ENCODE assay signal across 1 cellular context in the genomic region with DNA sequence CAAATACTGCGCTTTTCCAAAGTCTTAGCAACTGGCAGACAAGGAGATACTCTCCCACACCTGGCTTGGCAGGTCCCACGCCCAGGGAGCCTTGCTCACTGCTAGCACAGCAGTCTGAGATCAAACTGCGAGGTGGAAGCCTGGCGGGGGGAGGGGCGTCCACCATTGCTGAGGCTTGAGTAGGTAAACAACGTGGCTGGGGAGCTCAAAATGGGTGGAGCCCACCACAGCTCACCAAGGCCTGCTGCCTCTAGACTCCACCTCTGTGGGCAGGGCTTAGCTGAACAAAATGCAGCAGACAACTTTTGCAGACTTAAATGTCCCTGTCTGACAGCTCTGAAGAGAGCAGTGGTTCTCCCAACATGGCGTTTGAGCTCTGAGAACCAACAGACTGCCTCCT.
TF ChIP-seq lines count a peak whose summit lies in the region.

No MANE protein-coding gene starts in this region.

TF ChIP-seq in HepG2, 621 proteins besides CTCF, POLR2A, EP300 and RAD21 (continued from another document and continues in another):
- TF ChIP-seq ZNF800 (CRISPR knock-in tag; IDR thresholded peaks at IDR 0.05) (no peak), RFXAP (CRISPR knock-in tag; IDR thresholded peaks at IDR 0.05; ENCODE audit: borderline replicate concordance) (0 out of 2 replicates have a peak, but pooled peaks have one; percentile 32), SNAPC2 (CRISPR knock-in tag; IDR thresholded peaks at IDR 0.05) (no peak), HMG20A (CRISPR knock-in tag; IDR thresholded peaks at IDR 0.05; ENCODE audit: borderline replicate concordance) (0 out of 2 replicates have a peak, but pooled peaks have one; percentile 25), ZNF737 (CRISPR knock-in tag; IDR thresholded peaks at IDR 0.05; ENCODE audit: borderline replicate concordance) (no peak), ZNF720 (CRISPR knock-in tag; IDR thresholded peaks at IDR 0.05) (no peak), KLF13 (CRISPR knock-in tag; IDR thresholded peaks at IDR 0.05) (no peak), MXD1 (CRISPR knock-in tag; IDR thresholded peaks at IDR 0.05) (0 out of 2 replicates have a peak, but pooled peaks have one; percentile 54), TSC22D2 (CRISPR knock-in tag; IDR thresholded peaks at IDR 0.05; ENCODE audit: borderline replicate concordance) (peak; percentile 72; the same call in 1 of the 2 replicates), AKNA (CRISPR knock-in tag; IDR thresholded peaks at IDR 0.05; ENCODE audit: borderline replicate concordance) (no peak), PBX2 (CRISPR knock-in tag; IDR thresholded peaks at IDR 0.05) (no peak), SOX6 (IDR thresholded peaks at IDR 0.05) (no peak), SOX6 (CRISPR knock-in tag; IDR thresholded peaks at IDR 0.05) (peak; percentile 45), ZBTB44 (CRISPR knock-in tag; IDR thresholded peaks at IDR 0.05) (no peak), ZNF256 (CRISPR knock-in tag; conservative IDR thresholded peaks at IDR 0.05) (no peak), ZZZ3 (CRISPR knock-in tag; IDR thresholded peaks at IDR 0.05; ENCODE audit: borderline replicate concordance) (no peak), ZFP90 (CRISPR knock-in tag; IDR thresholded peaks at IDR 0.05; ENCODE audit: borderline replicate concordance) (0 out of 2 replicates have a peak, but pooled peaks have one; percentile 50), CC2D1A (CRISPR knock-in tag; IDR thresholded peaks at IDR 0.05) (no peak), FOXC1 (CRISPR knock-in tag; IDR thresholded peaks at IDR 0.05; ENCODE audit: borderline replicate concordance) (0 out of 2 replicates have a peak, but pooled peaks have one; percentile 14), NR3C1 (CRISPR knock-in tag; IDR thresholded peaks at IDR 0.05) (no peak), ZNF264 (CRISPR knock-in tag; IDR thresholded peaks at IDR 0.05) (0 out of 2 replicates have a peak, but pooled peaks have one; percentile 26), RFX5 (IDR thresholded peaks at IDR 0.05; ENCODE audit: low read depth, low read length) (no peak), KIAA2018 (CRISPR knock-in tag; IDR thresholded peaks at IDR 0.05; ENCODE audit: borderline replicate concordance) (no peak), KDM4B (CRISPR knock-in tag; IDR thresholded peaks at IDR 0.05) (no peak), KAT8 (CRISPR knock-in tag; IDR thresholded peaks at IDR 0.05) (peak; percentile 58; the same call in 1 of the 2 replicates)
- TF ChIP-seq, protein P1, sequence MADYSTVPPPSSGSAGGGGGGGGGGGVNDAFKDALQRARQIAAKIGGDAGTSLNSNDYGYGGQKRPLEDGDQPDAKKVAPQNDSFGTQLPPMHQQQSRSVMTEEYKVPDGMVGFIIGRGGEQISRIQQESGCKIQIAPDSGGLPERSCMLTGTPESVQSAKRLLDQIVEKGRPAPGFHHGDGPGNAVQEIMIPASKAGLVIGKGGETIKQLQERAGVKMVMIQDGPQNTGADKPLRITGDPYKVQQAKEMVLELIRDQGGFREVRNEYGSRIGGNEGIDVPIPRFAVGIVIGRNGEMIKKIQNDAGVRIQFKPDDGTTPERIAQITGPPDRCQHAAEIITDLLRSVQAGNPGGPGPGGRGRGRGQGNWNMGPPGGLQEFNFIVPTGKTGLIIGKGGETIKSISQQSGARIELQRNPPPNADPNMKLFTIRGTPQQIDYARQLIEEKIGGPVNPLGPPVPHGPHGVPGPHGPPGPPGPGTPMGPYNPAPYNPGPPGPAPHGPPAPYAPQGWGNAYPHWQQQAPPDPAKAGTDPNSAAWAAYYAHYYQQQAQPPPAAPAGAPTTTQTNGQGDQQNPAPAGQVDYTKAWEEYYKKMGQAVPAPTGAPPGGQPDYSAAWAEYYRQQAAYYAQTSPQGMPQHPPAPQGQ (CRISPR knock-in tag; IDR thresholded peaks at IDR 0.05; ENCODE audit: borderline replicate concordance), result no peak
- TF ChIP-seq, protein P2, sequence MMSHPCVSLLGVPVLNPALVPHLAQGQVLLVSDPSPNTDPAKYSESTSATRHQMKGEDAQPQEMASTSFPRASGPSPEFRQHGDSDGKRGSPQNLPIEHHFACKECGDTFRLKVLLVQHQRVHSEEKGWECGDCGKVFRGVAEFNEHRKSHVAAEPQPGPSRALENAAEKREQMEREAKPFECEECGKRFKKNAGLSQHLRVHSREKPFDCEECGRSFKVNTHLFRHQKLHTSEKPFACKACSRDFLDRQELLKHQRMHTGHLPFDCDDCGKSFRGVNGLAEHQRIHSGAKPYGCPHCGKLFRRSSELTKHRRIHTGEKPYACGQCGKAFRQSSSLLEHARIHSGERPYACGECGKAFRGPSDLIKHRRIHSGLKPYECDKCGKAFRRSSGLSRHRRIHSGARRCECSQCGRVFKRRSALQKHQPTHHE (CRISPR knock-in tag; IDR thresholded peaks at IDR 0.05; ENCODE audit: borderline replicate concordance), result no peak
